8 cellular contexts compared by ENCODE assay signal in the genomic region with DNA sequence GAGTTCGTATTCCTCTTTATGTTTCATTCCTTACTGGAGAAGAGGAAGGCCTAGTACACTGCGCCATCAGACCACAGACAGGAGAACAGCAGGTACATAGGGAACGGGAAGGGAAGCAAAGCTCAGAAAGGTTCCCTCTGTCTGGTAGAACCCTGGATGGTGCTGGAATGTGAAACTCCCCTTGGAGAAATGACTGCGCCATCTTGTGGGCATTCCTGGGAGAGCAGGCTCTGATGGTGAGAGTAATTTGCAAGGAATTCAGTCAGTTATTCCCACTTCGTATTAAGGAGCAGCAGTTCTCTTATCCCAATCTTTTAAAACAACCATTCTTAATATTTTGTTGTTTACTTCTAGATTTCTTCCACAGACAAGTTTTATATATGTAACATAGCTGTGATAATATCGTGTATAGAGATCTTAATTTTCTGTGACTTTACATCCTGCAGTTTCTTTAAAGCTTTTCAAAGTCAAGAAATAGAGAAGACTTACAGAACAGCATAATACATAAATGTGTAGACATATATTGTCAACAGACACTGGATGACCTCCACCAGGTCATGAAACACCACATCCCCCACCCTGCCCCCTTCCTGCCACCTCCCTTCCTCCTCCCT.
DNase-seq lines count a peak whose midpoint lies in the region; ATAC-seq, FAIRE-seq and TF ChIP-seq lines count a peak whose summit lies in the region.

No MANE protein-coding gene starts in this region.

- H3K4ac ChIP-seq in mesenchymal stem cell (ENCODE audit: low read depth in 1 of 2, low read length in 2 of 2), result no peak overlapping the region

- ATAC-seq in effector memory CD8-positive, alpha-beta T cell (replicated peaks), result no peak
- ATAC-seq in GM19463 (IDR thresholded peaks at IDR 0.05; ENCODE audit: unreplicated experiment), result no peak

- no peak for TF ChIP-seq POLR2A in H54 (IDR thresholded peaks at IDR 0.05; ENCODE audit: low read depth, low read length)

- H4K8ac ChIP-seq in mesenchymal stem cell (ENCODE audit: low read length), result no peak overlapping the region

- H2BK5ac ChIP-seq in mesenchymal stem cell (ENCODE audit: low read depth, low read length, poor library complexity, severe bottlenecking), result no peak overlapping the region

- H3K27me3 Mint-ChIP-seq in activated CD4-positive, alpha-beta memory T cell treated with anti-CD3 and anti-CD28 coated beads, Interleukin-2, amount 10 ng/mL, durations not matched to agents 7 days and 5 days, result peaks cover 8% of the 10 kb centered on the region
- H3K27me3 Mint-ChIP-seq in effector memory CD8-positive, alpha-beta T cell, result peaks cover 13 to 15% of the 10 kb centered on the region in 2 donors

- H3K4me3 ChIP-seq in AG09309 (ENCODE audit: control insufficient read depth, low read depth, low read length), result no peak overlapping the region
- no peak overlapping the region for H3K4me3 ChIP-seq in mesenchymal stem cell (ENCODE audit: insufficient read depth in 1 of 2, low read depth in 1 of 2, low read length in 2 of 2)

- DNase-seq in AG09309 (ENCODE audit: low read depth) (peak; percentile 34), H54 (ENCODE audit: insufficient read length, low spot score) (peak; percentile 86), NCI-H510A (lab: John Stamatoyannopoulos, UW) (peak; percentile 7), mesenchymal stem cell (peak; percentile 46)
- peak; percentile 57 for DNase-seq in activated CD4-positive, alpha-beta memory T cell treated with anti-CD3 and anti-CD28 coated beads, Interleukin-2, amount 10 ng/mL, durations not matched to agents 7 days and 5 days
- peak; percentile 38 to 46 (median 38) for DNase-seq in effector memory CD8-positive, alpha-beta T cell
- peak; percentile 28 for DNase-seq in stimulated activated CD8-positive, alpha-beta memory T cell treated with anti-CD3 and anti-CD28 coated beads, Interleukin-4, amount 100 ng/mL, for 24 hours (ENCODE audit: low read depth)

- CTCF ChIA-PET in activated CD4-positive, alpha-beta memory T cell treated with anti-CD3 and anti-CD28 coated beads, Interleukin-2, amount 10 ng/mL, durations not matched to agents 7 days and 5 days (lab: Charles Lee), result interaction anchor here (0.5 to 5.3 kb wide), 7 partner anchors 20 to 267 kb away, joined by 3 to 29 read pairs (median 3); no protein-coding TSS in a partner anchor

- H2AFZ ChIP-seq in mesenchymal stem cell (ENCODE audit: low read depth, low read length), result no peak overlapping the region

- no peak overlapping the region for H2AK5ac ChIP-seq in mesenchymal stem cell (ENCODE audit: low read length, severe bottlenecking)

- H3K9me3 ChIP-seq in mesenchymal stem cell (ENCODE audit: control insufficient read depth, low read length), result no peaks in the 10 kb centered on the region

- H2BK120ac ChIP-seq in mesenchymal stem cell (ENCODE audit: low read depth, low read length), result no peak overlapping the region

- H3K4me3 Mint-ChIP-seq in activated CD4-positive, alpha-beta memory T cell treated with anti-CD3 and anti-CD28 coated beads, Interleukin-2, amount 10 ng/mL, durations not matched to agents 7 days and 5 days, result no peak overlapping the region
- no peak overlapping the region for H3K4me3 Mint-ChIP-seq in effector memory CD8-positive, alpha-beta T cell

- POLR2A ChIA-PET in activated CD4-positive, alpha-beta memory T cell treated with anti-CD3 and anti-CD28 coated beads, Interleukin-2, amount 10 ng/mL, durations not matched to agents 7 days and 5 days (lab: Charles Lee), result no interaction called here

- H3K27ac ChIP-seq in mesenchymal stem cell (ENCODE audit: low read length, poor library complexity, severe bottlenecking), result no peak overlapping the region

- peak; percentile 93 for TF ChIP-seq CTCF in AG09309 (IDR thresholded peaks at IDR 0.05; ENCODE audit: control insufficient read depth, insufficient read depth, low read depth, low read length, missing control alignments)

- no peaks in the 10 kb centered on the region for H3K9me3 Mint-ChIP-seq in activated CD4-positive, alpha-beta memory T cell treated with anti-CD3 and anti-CD28 coated beads, Interleukin-2, amount 10 ng/mL, durations not matched to agents 7 days and 5 days
- H3K9me3 Mint-ChIP-seq in effector memory CD8-positive, alpha-beta T cell, result no peaks in the 10 kb centered on the region

- H2BK15ac ChIP-seq in mesenchymal stem cell (ENCODE audit: low read depth, poor library complexity, severe bottlenecking), result no peak overlapping the region

- H3K27me3 ChIP-seq in mesenchymal stem cell (ENCODE audit: control insufficient read depth in 1 of 2, insufficient read depth in 1 of 2, low read length in 2 of 2), result peaks cover 0 to 21% of the 10 kb centered on the region in 2 experiments

- H3K36me3 ChIP-seq in mesenchymal stem cell (ENCODE audit: control insufficient read depth in 1 of 2, insufficient read depth in 2 of 2, low read depth in 1 of 2, low read length in 2 of 2), result no peaks in the 10 kb centered on the region

- FAIRE-seq in H54 (lab: Jason Lieb, UNC), result peak; percentile 74

- no peak overlapping the region for H2BK12ac ChIP-seq in mesenchymal stem cell (ENCODE audit: low read length in 2 of 2)

- no peaks in the 10 kb centered on the region for H3K36me3 Mint-ChIP-seq in activated CD4-positive, alpha-beta memory T cell treated with anti-CD3 and anti-CD28 coated beads, Interleukin-2, amount 10 ng/mL, durations not matched to agents 7 days and 5 days (ENCODE audit: low read depth)
- no peaks in the 10 kb centered on the region for H3K36me3 Mint-ChIP-seq in effector memory CD8-positive, alpha-beta T cell (ENCODE audit: insufficient read depth)

- peaks cover 2% of the 10 kb centered on the region for H3K4me1 ChIP-seq in mesenchymal stem cell (ENCODE audit: control insufficient read depth, insufficient read depth, low read depth, low read length)

- no peaks in the 10 kb centered on the region for H3K79me1 ChIP-seq in mesenchymal stem cell (replicated peaks; ENCODE audit: low read length, poor library complexity, severe bottlenecking)

- H3K9ac ChIP-seq in mesenchymal stem cell (ENCODE audit: low read length), result no peak overlapping the region

- WGBS in mesenchymal stem cell, result 54% methylated on average over 3 of the region's 6 CpGs

- H3K23ac ChIP-seq in mesenchymal stem cell (ENCODE audit: low read length in 2 of 2), result no peak overlapping the region

- no peak overlapping the region for H3K18ac ChIP-seq in mesenchymal stem cell (ENCODE audit: low read depth in 1 of 2, low read length in 2 of 2)

- no peak overlapping the region for H4K91ac ChIP-seq in mesenchymal stem cell (ENCODE audit: low read length)

- no peak overlapping the region for H3K27ac Mint-ChIP-seq in activated CD4-positive, alpha-beta memory T cell treated with anti-CD3 and anti-CD28 coated beads, Interleukin-2, amount 10 ng/mL, durations not matched to agents 7 days and 5 days
- no peak overlapping the region for H3K27ac Mint-ChIP-seq in effector memory CD8-positive, alpha-beta T cell

- H3K4me1 Mint-ChIP-seq in activated CD4-positive, alpha-beta memory T cell treated with anti-CD3 and anti-CD28 coated beads, Interleukin-2, amount 10 ng/mL, durations not matched to agents 7 days and 5 days, result no peaks in the 10 kb centered on the region
- no peaks in the 10 kb centered on the region for H3K4me1 Mint-ChIP-seq in effector memory CD8-positive, alpha-beta T cell (ENCODE audit: low read depth in 2 of 2)

- no peak overlapping the region for H3K4me2 ChIP-seq in mesenchymal stem cell (ENCODE audit: low read length, poor library complexity, severe bottlenecking)

- H3K14ac ChIP-seq in mesenchymal stem cell (ENCODE audit: low read length in 2 of 2), result no peak overlapping the region

Comparison
In these comparisons a context has a peak if more than half of its experiments do, and no peak if none do; other contexts are left out.
1. DNase-seq: peak in every context shown above with its lines; median percentile 86 in H54; 57 in activated CD4-positive, alpha-beta memory T cell treated with anti-CD3 and anti-CD28 coated beads, Interleukin-2, amount 10 ng/mL, durations not matched to agents 7 days and 5 days; 46 in mesenchymal stem cell; 38 in effector memory CD8-positive, alpha-beta T cell; 34 in AG09309; 28 in stimulated activated CD8-positive, alpha-beta memory T cell treated with anti-CD3 and anti-CD28 coated beads, Interleukin-4, amount 100 ng/mL, for 24 hours; 7 in NCI-H510A.